ENCODE assay signal across 11 cellular contexts in the genomic region with DNA sequence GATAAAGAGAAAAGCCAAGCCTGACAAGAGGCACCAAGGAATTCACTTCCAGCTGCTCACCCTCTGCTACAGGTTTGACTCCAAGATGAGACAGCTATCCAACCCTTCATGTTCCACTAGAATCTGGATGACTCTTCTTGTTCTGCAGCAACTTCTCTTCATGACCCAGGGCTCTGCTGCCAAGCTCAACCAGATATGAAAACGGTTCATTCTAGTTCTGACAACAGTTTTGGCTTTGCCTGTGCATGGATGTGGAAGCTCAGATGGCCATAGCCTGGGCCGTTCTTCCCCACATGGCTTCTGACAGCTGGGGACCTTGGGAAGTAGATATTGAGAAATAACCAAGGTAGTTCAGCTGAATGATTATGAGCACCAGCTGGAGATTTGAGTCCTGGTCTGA. TPM values are rescaled to one million over a fixed set of nuclear protein-coding genes. Genes with fewer than 3 reads are reported as not detected.
DNase-seq lines count a peak whose midpoint lies in the region; ATAC-seq and TF ChIP-seq lines count a peak whose summit lies in the region.
"Had no signal": no experiment of that assay in that cellular context is flagged by ENCODE, and none has a peak within 500 bp of the region (broad histone marks: within the 10 kb centered on the region; RNA-seq: fewer than 3 reads in every experiment).

No MANE protein-coding gene starts in this region.

- no peak overlapping the region for H3K4me3 Mint-ChIP-seq in activated CD4-positive, alpha-beta T cell treated with anti-CD3 and anti-CD28 coated beads, Interleukin-2, amount 10 ng/mL, durations not matched to agents 24 days and 14 days
- H3K4me3 Mint-ChIP-seq in activated CD4-positive, alpha-beta T cell treated with anti-CD3 and anti-CD28 coated beads, Interleukin-2, amount 10 ng/mL, durations not matched to agents 7 days and 5 days = no peak overlapping the region
- no peak overlapping the region for H3K4me3 Mint-ChIP-seq in brain
- H3K4me3 Mint-ChIP-seq: stimulated activated memory B cell treated with anti-CD40 and anti-IgM and Interleukin-4, amounts not matched to agents 10 μg/mL and 1 μg/mL and 100 μg/mL, for 72 hours; T-helper 2 cell treated with Interferon-gamma antibody and Interleukin-4, amounts not matched to agents 5 μg/mL and 100 μg/mL, for 36 hours had no signal

- no peaks in the 10 kb centered on the region for H3K27me3 ChIP-seq in hepatocyte

- WGBS in hepatocyte (ENCODE audit: low lambda C conversion rate, missing lambda C conversion rate) = 89% methylated on average over 2 of the region's 2 CpGs

- no peak for DNase-seq in activated CD4-positive, alpha-beta T cell treated with anti-CD3 and anti-CD28 coated beads, Interleukin-2, amount 10 ng/mL, durations not matched to agents 24 days and 14 days
- DNase-seq in activated CD4-positive, alpha-beta T cell treated with anti-CD3 and anti-CD28 coated beads, Interleukin-2, amount 10 ng/mL, durations not matched to agents 7 days and 5 days = no peak
- no peak for DNase-seq in hepatocyte (ENCODE audit: low spot score)
- DNase-seq in cerebellum (ENCODE audit: low spot score) = no peak
- no peak for DNase-seq in activated T-cell treated with anti-CD3 and anti-CD28 coated beads, Interleukin-2, amount 50 U/mL, for 1 hour
- DNase-seq: NCI-H187 had no signal

- peaks cover 42% of the 10 kb centered on the region for H3K79me2 ChIP-seq in hepatocyte

- peak overlapping the region; percentile 25 for H3K27ac Mint-ChIP-seq in activated CD4-positive, alpha-beta T cell treated with anti-CD3 and anti-CD28 coated beads, Interleukin-2, amount 10 ng/mL, durations not matched to agents 24 days and 14 days
- no peak overlapping the region for H3K27ac Mint-ChIP-seq in activated CD4-positive, alpha-beta T cell treated with anti-CD3 and anti-CD28 coated beads, Interleukin-2, amount 10 ng/mL, durations not matched to agents 7 days and 5 days
- H3K27ac Mint-ChIP-seq in brain = peak overlapping the region in 3 of 5 experiments; percentile 45 to 97 (median 97)

- no peaks in the 10 kb centered on the region for H3K9me2 ChIP-seq in hepatocyte (replicated peaks; ENCODE audit: insufficient read depth)

- H3K9me3 Mint-ChIP-seq in activated CD4-positive, alpha-beta T cell treated with anti-CD3 and anti-CD28 coated beads, Interleukin-2, amount 10 ng/mL, durations not matched to agents 24 days and 14 days = no peaks in the 10 kb centered on the region
- no peaks in the 10 kb centered on the region for H3K9me3 Mint-ChIP-seq in activated CD4-positive, alpha-beta T cell treated with anti-CD3 and anti-CD28 coated beads, Interleukin-2, amount 10 ng/mL, durations not matched to agents 7 days and 5 days
- no peaks in the 10 kb centered on the region for H3K9me3 Mint-ChIP-seq in brain
- H3K9me3 Mint-ChIP-seq: stimulated activated memory B cell treated with anti-CD40 and anti-IgM and Interleukin-4, amounts not matched to agents 10 μg/mL and 1 μg/mL and 100 μg/mL, for 72 hours; T-helper 2 cell treated with Interferon-gamma antibody and Interleukin-4, amounts not matched to agents 5 μg/mL and 100 μg/mL, for 36 hours had no signal

- CTCF ChIA-PET in activated CD4-positive, alpha-beta T cell treated with anti-CD3 and anti-CD28 coated beads, Interleukin-2, amount 10 ng/mL, durations not matched to agents 7 days and 5 days (lab: Charles Lee) = interaction anchor here (1.3 to 5.7 kb wide), 3 partner anchors 11 to 27 kb away, joined by 3 to 50 read pairs (median 12); a partner anchor contains a TSS

- ATAC-seq in GM19463 (IDR thresholded peaks at IDR 0.05; ENCODE audit: unreplicated experiment) = no peak
- ATAC-seq: stimulated activated memory B cell treated with anti-CD40 and anti-IgM and Interleukin-4, amounts not matched to agents 10 μg/mL and 1 μg/mL and 100 μg/mL, for 72 hours had no signal

- H3K4me1 ChIP-seq in hepatocyte (ENCODE audit: insufficient read depth) = peaks cover 53% of the 10 kb centered on the region

- no peak for TF ChIP-seq CTCF in brain (conservative IDR thresholded peaks at IDR 0.05)
- TF ChIP-seq CTCF in hepatocyte (IDR thresholded peaks at IDR 0.05; ENCODE audit: poor library complexity) = no peak

- intact Hi-C loops in activated CD4-positive, alpha-beta T cell treated with anti-CD3 and anti-CD28 coated beads, Interleukin-2, amount 10 ng/mL, durations not matched to agents 24 days and 14 days (cut with micrococcal nuclease) = loop anchor here (5.0 kb wide), 1 partner anchor 84 kb away; a partner anchor contains a TSS

- H4K20me1 ChIP-seq in hepatocyte (ENCODE audit: insufficient read depth, poor library complexity, severe bottlenecking) = no peaks in the 10 kb centered on the region

- H3K4me1 Mint-ChIP-seq in activated CD4-positive, alpha-beta T cell treated with anti-CD3 and anti-CD28 coated beads, Interleukin-2, amount 10 ng/mL, durations not matched to agents 24 days and 14 days = peaks cover 32% of the 10 kb centered on the region
- H3K4me1 Mint-ChIP-seq in activated CD4-positive, alpha-beta T cell treated with anti-CD3 and anti-CD28 coated beads, Interleukin-2, amount 10 ng/mL, durations not matched to agents 7 days and 5 days = peaks cover 23% of the 10 kb centered on the region
- H3K4me1 Mint-ChIP-seq in brain = peaks cover 68% of the 10 kb centered on the region

- H2AFZ ChIP-seq in hepatocyte = no peak overlapping the region

- H3K4me3 ChIP-seq in hepatocyte = no peak overlapping the region

- H3K36me3 Mint-ChIP-seq in activated CD4-positive, alpha-beta T cell treated with anti-CD3 and anti-CD28 coated beads, Interleukin-2, amount 10 ng/mL, durations not matched to agents 24 days and 14 days (ENCODE audit: low read depth) = peaks cover 58% of the 10 kb centered on the region
- H3K36me3 Mint-ChIP-seq in activated CD4-positive, alpha-beta T cell treated with anti-CD3 and anti-CD28 coated beads, Interleukin-2, amount 10 ng/mL, durations not matched to agents 7 days and 5 days (ENCODE audit: low read depth) = peaks cover 47% of the 10 kb centered on the region
- H3K36me3 Mint-ChIP-seq in brain = peaks cover 59% of the 10 kb centered on the region

- H3K27ac ChIP-seq in hepatocyte = peak overlapping the region; percentile 96
- peak overlapping the region; percentile 90 for H3K27ac ChIP-seq in temporal lobe (ENCODE audit: low read depth, low read length)

- no peaks in the 10 kb centered on the region for H3K27me3 Mint-ChIP-seq in activated CD4-positive, alpha-beta T cell treated with anti-CD3 and anti-CD28 coated beads, Interleukin-2, amount 10 ng/mL, durations not matched to agents 24 days and 14 days
- H3K27me3 Mint-ChIP-seq in activated CD4-positive, alpha-beta T cell treated with anti-CD3 and anti-CD28 coated beads, Interleukin-2, amount 10 ng/mL, durations not matched to agents 7 days and 5 days = no peaks in the 10 kb centered on the region
- H3K27me3 Mint-ChIP-seq in brain = peaks cover 5% of the 10 kb centered on the region
- H3K27me3 Mint-ChIP-seq: stimulated activated memory B cell treated with anti-CD40 and anti-IgM and Interleukin-4, amounts not matched to agents 10 μg/mL and 1 μg/mL and 100 μg/mL, for 72 hours had no signal

- no peaks in the 10 kb centered on the region for H3K9me3 ChIP-seq in hepatocyte (ENCODE audit: low read depth)

- no peak overlapping the region for H3K4me2 ChIP-seq in hepatocyte

- POLR2A ChIA-PET in activated CD4-positive, alpha-beta T cell treated with anti-CD3 and anti-CD28 coated beads, Interleukin-2, amount 10 ng/mL, durations not matched to agents 7 days and 5 days (lab: Charles Lee) = no interaction called here

- H3K36me3 ChIP-seq in hepatocyte (replicated peaks; ENCODE audit: insufficient read depth, low read depth) = no peaks in the 10 kb centered on the region

RNA-seq across cellular contexts. Expression of a gene that starts 13.7 kb away (rescaled TPM):
- total RNA-seq in activated CD4-positive, alpha-beta T cell treated with anti-CD3 and anti-CD28 coated beads, Interleukin-2, amount 10 ng/mL, durations not matched to agents 24 days and 14 days = 57.1 and 59.2 TPM in 2 replicates
- total RNA-seq in activated CD4-positive, alpha-beta T cell treated with anti-CD3 and anti-CD28 coated beads, Interleukin-2, amount 10 ng/mL, durations not matched to agents 7 days and 5 days = 10 to 100 TPM; 62.8 to 69.5 TPM
- polyA plus RNA-seq in brain (ENCODE audit: insufficient read depth, low read depth, low replicate concordance) (63.9 TPM), hepatocyte (55.1 and 60.4 TPM in 2 replicates)
- total RNA-seq in hepatocyte (42.1 and 49.9 TPM in 2 replicates), temporal lobe (34.4 TPM), cerebellum (26.0 TPM)

RNA-seq across cellular contexts. Expression of a gene that starts 31.4 kb away (rescaled TPM):
- total RNA-seq in activated CD4-positive, alpha-beta T cell treated with anti-CD3 and anti-CD28 coated beads, Interleukin-2, amount 10 ng/mL, durations not matched to agents 24 days and 14 days = 25.4 and 26.8 TPM in 2 replicates
- 10 to 100 TPM; 27.4 to 27.7 TPM for total RNA-seq in activated CD4-positive, alpha-beta T cell treated with anti-CD3 and anti-CD28 coated beads, Interleukin-2, amount 10 ng/mL, durations not matched to agents 7 days and 5 days
- polyA plus RNA-seq in brain (ENCODE audit: insufficient read depth, low read depth, low replicate concordance) (28.5 TPM), hepatocyte (3.6 and 4.3 TPM in 2 replicates)
- total RNA-seq in hepatocyte (16.8 and 19.9 TPM in 2 replicates), temporal lobe (7.9 TPM), cerebellum (10.9 TPM)

RNA-seq across cellular contexts. Expression of a gene that starts 33.6 kb away (rescaled TPM):
- total RNA-seq in activated CD4-positive, alpha-beta T cell treated with anti-CD3 and anti-CD28 coated beads, Interleukin-2, amount 10 ng/mL, durations not matched to agents 24 days and 14 days = 69.2 and 73.1 TPM in 2 replicates
- total RNA-seq in activated CD4-positive, alpha-beta T cell treated with anti-CD3 and anti-CD28 coated beads, Interleukin-2, amount 10 ng/mL, durations not matched to agents 7 days and 5 days = 10 to 100 TPM; 69.7 to 76.4 TPM
- polyA plus RNA-seq in brain (ENCODE audit: insufficient read depth, low read depth, low replicate concordance) (33.7 TPM), hepatocyte (14.1 and 18.0 TPM in 2 replicates)
- total RNA-seq in hepatocyte (43.0 and 48.8 TPM in 2 replicates), temporal lobe (15.5 TPM), cerebellum (29.8 TPM)

RNA-seq across cellular contexts. Expression of a gene that starts 59.0 kb away (rescaled TPM):
- 288 and 304 TPM in 2 replicates for total RNA-seq in activated CD4-positive, alpha-beta T cell treated with anti-CD3 and anti-CD28 coated beads, Interleukin-2, amount 10 ng/mL, durations not matched to agents 24 days and 14 days
- total RNA-seq in activated CD4-positive, alpha-beta T cell treated with anti-CD3 and anti-CD28 coated beads, Interleukin-2, amount 10 ng/mL, durations not matched to agents 7 days and 5 days = 100 to 1,000 TPM; 170 to 190 TPM
- polyA plus RNA-seq in brain (ENCODE audit: insufficient read depth, low read depth, low replicate concordance) = 266 TPM
- 107 and 119 TPM in 2 replicates for total RNA-seq in hepatocyte
- 161 and 168 TPM in 2 replicates for polyA plus RNA-seq in hepatocyte
- total RNA-seq in temporal lobe = 74.5 TPM
- total RNA-seq in cerebellum = 64.4 TPM

RNA-seq across cellular contexts. Expression of a gene that starts 59.0 kb away (rescaled TPM):
- total RNA-seq in activated CD4-positive, alpha-beta T cell treated with anti-CD3 and anti-CD28 coated beads, Interleukin-2, amount 10 ng/mL, durations not matched to agents 24 days and 14 days = not detected in 2 replicates
- total RNA-seq in activated CD4-positive, alpha-beta T cell treated with anti-CD3 and anti-CD28 coated beads, Interleukin-2, amount 10 ng/mL, durations not matched to agents 7 days and 5 days = not detected
- polyA plus RNA-seq in brain (ENCODE audit: insufficient read depth, low read depth, low replicate concordance) = 29.0 TPM
- total RNA-seq in hepatocyte = 49.1 and 63.9 TPM in 2 replicates
- 86.4 and 101 TPM in 2 replicates for polyA plus RNA-seq in hepatocyte
- 5.7 TPM for total RNA-seq in temporal lobe
- 8.4 TPM for total RNA-seq in cerebellum
